In the genomic region with DNA sequence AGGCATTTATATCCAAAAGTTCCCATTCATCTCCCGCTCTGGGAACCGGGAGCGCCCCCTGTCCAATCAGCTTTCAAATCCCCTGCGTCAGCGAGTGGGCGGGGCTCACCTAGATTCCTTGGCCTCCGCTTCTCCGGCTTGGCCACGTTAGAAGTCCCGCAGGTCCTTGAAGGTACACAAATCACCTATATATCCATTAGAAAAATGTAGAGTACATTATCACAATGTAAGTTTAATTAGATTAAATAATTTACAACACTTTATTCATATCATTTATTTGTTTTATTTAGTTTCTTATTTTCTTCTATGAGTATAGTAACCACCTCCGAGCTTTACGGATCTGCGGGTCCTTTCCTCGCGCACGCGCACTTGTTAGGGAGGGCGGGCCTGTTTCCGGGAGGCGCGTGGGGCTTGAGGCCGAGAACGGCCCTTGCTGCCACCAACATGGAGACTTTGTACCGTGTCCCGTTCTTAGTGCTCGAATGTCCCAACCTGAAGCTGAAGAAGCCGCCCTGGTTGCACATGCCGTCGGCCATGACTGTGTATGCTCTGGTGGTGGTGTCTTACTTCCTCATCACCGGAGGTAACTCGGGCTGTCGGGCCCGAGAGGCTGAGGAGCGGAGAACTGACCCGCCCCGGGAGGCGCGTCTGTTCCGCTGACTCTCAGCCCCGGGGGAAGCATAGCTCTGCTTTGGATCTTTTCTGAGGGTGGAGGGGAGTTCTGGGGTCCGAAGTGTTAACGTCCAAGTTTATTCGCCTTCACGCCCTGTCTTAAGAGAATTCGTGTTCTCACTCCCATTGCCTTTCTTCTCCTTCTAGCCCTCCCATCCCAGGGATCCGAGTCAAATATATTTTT, we compare ENCODE assay signal across 8 cellular contexts. TPM values are rescaled to one million over a fixed set of nuclear protein-coding genes. Genes with fewer than 3 reads are reported as not detected.
A peak's percentile ranks its signal among the peaks of the same experiment; 100 is the strongest.
DNase-seq lines count a peak whose midpoint lies in the region; ATAC-seq and TF ChIP-seq lines count a peak whose summit lies in the region.

A gene (plus strand): TSS at position 388 of the 856 bp plus-strand sequence. CDS start 57 bp downstream, at position 445.

- peaks cover 21% of the 10 kb centered on the region for H3K4me1 Mint-ChIP-seq in activated T-helper 17 cell treated with anti-CD3 and anti-CD28 coated beads, Interleukin-2, amount 50 U/mL, for 72 hours
- peaks cover 32 to 44% (median 38%) of the 10 kb centered on the region in 3 donors for H3K4me1 Mint-ChIP-seq in naive B cell
- peaks cover 32% of the 10 kb centered on the region for H3K4me1 Mint-ChIP-seq in stimulated activated memory B cell treated with anti-CD40 and anti-IgM and Interleukin-4, amounts not matched to agents 10 μg/mL and 1 μg/mL and 100 μg/mL, for 72 hours

- POLR2A ChIA-PET in RWPE1 (lab: Yijun Ruan, JAX; ENCODE audit: low non-redundant PET), result interaction anchor here (0.6 kb wide), 1 partner anchor 8 kb away, joined by 3 read pairs; no protein-coding TSS in a partner anchor

- H3K4me3 Mint-ChIP-seq in activated T-helper 17 cell treated with anti-CD3 and anti-CD28 coated beads, Interleukin-2, amount 50 U/mL, for 72 hours, result peak within 1 kb of the TSS; percentile 97
- peak within 1 kb of the TSS; percentile 95 to 99 (median 96) for H3K4me3 Mint-ChIP-seq in naive B cell
- H3K4me3 Mint-ChIP-seq in stimulated activated memory B cell treated with anti-CD40 and anti-IgM and Interleukin-4, amounts not matched to agents 10 μg/mL and 1 μg/mL and 100 μg/mL, for 72 hours, result peak within 1 kb of the TSS; percentile 79

- H3K27ac Mint-ChIP-seq in activated T-helper 17 cell treated with anti-CD3 and anti-CD28 coated beads, Interleukin-2, amount 50 U/mL, for 72 hours, result peak within 1 kb of the TSS; percentile 98
- H3K27ac Mint-ChIP-seq in naive B cell, result peak within 1 kb of the TSS; percentile 94 to 99 (median 98)
- peak within 1 kb of the TSS; percentile 95 for H3K27ac Mint-ChIP-seq in stimulated activated memory B cell treated with anti-CD40 and anti-IgM and Interleukin-4, amounts not matched to agents 10 μg/mL and 1 μg/mL and 100 μg/mL, for 72 hours

- H3K36me3 Mint-ChIP-seq in activated T-helper 17 cell treated with anti-CD3 and anti-CD28 coated beads, Interleukin-2, amount 50 U/mL, for 72 hours (ENCODE audit: low read depth), result peaks cover 30% of the 10 kb centered on the region
- H3K36me3 Mint-ChIP-seq in naive B cell, result peaks cover 0 to 8% of the 10 kb centered on the region in 2 donors
- H3K36me3 Mint-ChIP-seq in stimulated activated memory B cell treated with anti-CD40 and anti-IgM and Interleukin-4, amounts not matched to agents 10 μg/mL and 1 μg/mL and 100 μg/mL, for 72 hours, result peaks cover 17% of the 10 kb centered on the region

- H3K9me3 Mint-ChIP-seq in activated T-helper 17 cell treated with anti-CD3 and anti-CD28 coated beads, Interleukin-2, amount 50 U/mL, for 72 hours, result no peaks in the 10 kb centered on the region
- no peaks in the 10 kb centered on the region for H3K9me3 Mint-ChIP-seq in naive B cell
- no peaks in the 10 kb centered on the region for H3K9me3 Mint-ChIP-seq in stimulated activated memory B cell treated with anti-CD40 and anti-IgM and Interleukin-4, amounts not matched to agents 10 μg/mL and 1 μg/mL and 100 μg/mL, for 72 hours

- DNase-seq in Daoy (ENCODE audit: low read depth) (peak; percentile 89), GOT3 (lab: John Stamatoyannopoulos, UW) (peak; percentile 51), LNCaP clone FGC (ENCODE audit: low read depth) (peak; percentile 92), RWPE1 (ENCODE audit: low spot score) (peak; percentile 96), fibroblast of gingiva (ENCODE audit: low read depth) (peak; percentile 97), naive B cell (peak; percentile 93)

- CTCF ChIA-PET in RWPE1 (lab: Yijun Ruan, JAX), result interaction anchor here (0.6 kb wide), 4 partner anchors 154 to 1049 kb away, joined by 3 to 7 read pairs (median 3); no protein-coding TSS in a partner anchor

- peak within 1 kb of the TSS; percentile 77 for H3K27ac ChIP-seq in RWPE1

- peak; percentile 93 for ATAC-seq in activated T-helper 17 cell treated with anti-CD3 and anti-CD28 coated beads, Interleukin-2, amount 50 U/mL, for 72 hours (replicated peaks)
- peak; percentile 83 to 86 for ATAC-seq in naive B cell (ENCODE audit: low read depth in 2 of 2)
- ATAC-seq in stimulated activated memory B cell treated with anti-CD40 and anti-IgM and Interleukin-4, amounts not matched to agents 10 μg/mL and 1 μg/mL and 100 μg/mL, for 72 hours, result peak; percentile 95

- H3K27me3 Mint-ChIP-seq in activated T-helper 17 cell treated with anti-CD3 and anti-CD28 coated beads, Interleukin-2, amount 50 U/mL, for 72 hours, result no peaks in the 10 kb centered on the region
- H3K27me3 Mint-ChIP-seq in naive B cell, result no peaks in the 10 kb centered on the region
- no peaks in the 10 kb centered on the region for H3K27me3 Mint-ChIP-seq in stimulated activated memory B cell treated with anti-CD40 and anti-IgM and Interleukin-4, amounts not matched to agents 10 μg/mL and 1 μg/mL and 100 μg/mL, for 72 hours

- TF ChIP-seq CTCF in LNCaP clone FGC (IDR thresholded peaks at IDR 0.05; ENCODE audit: control insufficient read depth, extremely low read depth, insufficient read depth), result 0 out of 2 replicates have a peak, but pooled peaks have one; percentile 7
- TF ChIP-seq CTCF in RWPE1 (conservative IDR thresholded peaks at IDR 0.05; ENCODE audit: low read depth), result no peak

- H3K4me3 ChIP-seq in LNCaP clone FGC (ENCODE audit: low read depth, low read length), result peak within 1 kb of the TSS; percentile 94

RNA-seq across cellular contexts. Expression of the gene that starts here (rescaled TPM):
- 88.9 and 105 TPM in 2 replicates for total RNA-seq in Daoy (2014; rRNA removed; shearing (Covaris generic))
- total RNA-seq in activated T-helper 17 cell treated with anti-CD3 and anti-CD28 coated beads, Interleukin-2, amount 50 U/mL, for 72 hours, result 10 to 100 TPM; 48.8 to 69.7 TPM
- 100 to 1,000 TPM in 5 of 6 donors, 10 to 100 TPM in 1; 94.4 to 171 (median 109) TPM for polyA plus RNA-seq in naive B cell (ENCODE audit: low read depth in 6 of 6)

Comparison
In these comparisons a context has a peak if more than half of its experiments do, and no peak if none do; other contexts are left out.
1. Peak in every context shown above with its lines: DNase-seq, ATAC-seq, H3K4me3 ChIP-seq and H3K27ac ChIP-seq.